ENCODE assay signal across 23 cellular contexts in the genomic region with DNA sequence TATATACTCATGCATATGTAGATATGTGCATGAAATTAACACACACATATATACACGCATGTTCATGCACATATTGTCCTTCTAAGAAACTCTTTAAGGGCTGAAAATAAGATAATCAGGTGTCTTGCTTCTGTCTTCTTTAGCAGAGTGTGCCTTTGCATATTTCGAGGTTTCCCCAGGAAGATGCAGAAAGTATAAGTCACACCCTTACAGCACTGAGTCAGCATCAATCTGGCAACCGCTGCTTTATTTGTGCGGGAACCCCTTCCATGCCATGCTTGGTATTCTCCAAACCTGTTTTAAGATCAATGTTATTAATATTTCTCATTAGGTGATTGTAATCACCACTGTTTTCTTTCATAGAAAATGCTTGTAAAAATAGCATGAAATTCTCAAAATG.
"Had no signal": no experiment of that assay in that cellular context is flagged by ENCODE, and none has a peak within 500 bp of the region (broad histone marks: within the 10 kb centered on the region; RNA-seq: fewer than 3 reads in every experiment).

No MANE protein-coding gene starts in this region.

- H3K27ac ChIP-seq: coronary artery, esophagus muscularis mucosa, neutrophil, pancreas, right lobe of liver, suprapubic skin, transverse colon, vagina had no signal

- H3K4me1 ChIP-seq: esophagus muscularis mucosa, right lobe of liver, suprapubic skin, vagina had no signal

- ATAC-seq: natural killer cell; pancreas; right lobe of liver; stimulated activated naive CD8-positive, alpha-beta T cell treated with anti-CD3 and anti-CD28 coated beads, Interleukin-15, amount 100 ng/mL, for 72 hours had no signal

- H3K27me3 ChIP-seq: esophagus muscularis mucosa, neutrophil, pancreas, right lobe of liver, suprapubic skin, transverse colon, vagina had no signal

- H3K36me3 ChIP-seq: esophagus muscularis mucosa, neutrophil, pancreas, right lobe of liver, suprapubic skin, transverse colon, vagina had no signal

- H3K9me3 ChIP-seq: esophagus muscularis mucosa, neutrophil, pancreas, right lobe of liver, suprapubic skin, transverse colon, vagina had no signal

- H3K4me3 ChIP-seq: coronary artery, esophagus muscularis mucosa, lung, pancreas, right lobe of liver, suprapubic skin, transverse colon, vagina had no signal

- DNase-seq: dermis blood vessel endothelial cell; effector memory CD4-positive, alpha-beta T cell; foreskin melanocyte; glutamatergic neuron; hypothalamus; immature natural killer cell; natural killer cell; pancreas; right lobe of liver; small intestine; stimulated activated CD4-positive, alpha-beta T cell treated with anti-CD3 and anti-CD28 coated beads, Interleukin-12 subunit alpha, Interleukin-12 subunit beta, amount 100 ng/mL, for 4 hours; stimulated activated CD4-positive, alpha-beta T cell treated with anti-CD3 and anti-CD28 coated beads, Interleukin-1b, Interleukin-23, amount 100 ng/mL, for 48 hours; stimulated activated CD4-positive, alpha-beta T cell treated with anti-CD3 and anti-CD28 coated beads, Interleukin-4, amount 100 ng/mL, for 1 hour; stimulated activated CD8-positive, alpha-beta memory T cell treated with anti-CD3 and anti-CD28 coated beads, Interleukin-4, amount 100 ng/mL, for 48 hours; stimulated activated naive CD4-positive, alpha-beta T cell; stimulated activated naive CD8-positive, alpha-beta T cell treated with anti-CD3 and anti-CD28 coated beads, Interleukin-15, amount 100 ng/mL, for 72 hours; transverse colon had no signal
